ENCODE assay signal across 1 cellular context in the genomic region with DNA sequence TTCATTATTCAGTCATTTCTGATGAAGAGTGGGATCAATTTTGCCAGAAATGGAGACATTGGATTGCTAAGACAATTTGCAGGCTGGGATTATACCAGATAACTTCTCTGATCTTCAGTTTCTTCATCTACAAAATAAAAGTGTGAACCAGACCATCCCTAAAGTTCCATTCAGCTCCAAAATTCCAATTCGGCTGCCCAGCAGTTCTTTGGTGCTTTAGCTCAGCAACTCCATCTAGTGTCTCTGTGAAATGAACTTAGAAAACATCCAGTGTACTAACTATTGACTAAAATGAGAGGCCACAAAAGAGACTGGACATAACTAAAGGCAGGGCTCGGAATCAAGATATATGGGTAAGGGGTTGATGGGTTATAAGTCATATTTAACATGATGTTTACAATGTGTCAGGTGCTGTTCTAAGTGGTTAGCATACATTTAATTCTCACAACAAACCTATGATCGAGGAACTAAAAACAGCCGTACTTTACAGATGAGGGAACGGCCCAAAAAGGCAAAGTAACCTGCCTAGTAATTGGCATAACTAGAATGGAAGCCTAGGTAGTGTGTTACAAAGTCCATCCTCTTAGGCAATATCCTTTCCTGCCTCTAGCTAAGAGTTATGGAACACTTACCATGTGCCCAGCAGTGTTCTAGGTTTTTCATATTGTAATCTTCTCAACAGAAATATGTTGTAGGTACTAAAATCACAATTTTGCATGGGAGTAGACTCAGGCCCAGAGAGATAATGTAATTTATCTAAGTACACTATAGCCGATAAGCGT.
TF ChIP-seq lines count a peak whose summit lies in the region.

No MANE protein-coding gene starts in this region.

TF ChIP-seq in H1, 55 proteins besides CTCF, POLR2A, EP300 and RAD21:
- TF ChIP-seq YY1 (IDR thresholded peaks at IDR 0.05; ENCODE audit: low read depth, low read length) = no peak
- no peak for TF ChIP-seq PHF8 (conservative IDR thresholded peaks at IDR 0.05; ENCODE audit: low read depth, low read length)
- no peak for TF ChIP-seq BCL11A (IDR thresholded peaks at IDR 0.05; ENCODE audit: low read depth in 2 of 2, low read length in 2 of 2)
- TF ChIP-seq NRF1 (IDR thresholded peaks at IDR 0.05; ENCODE audit: low read depth, low read length) = no peak
- TF ChIP-seq, protein P1, sequence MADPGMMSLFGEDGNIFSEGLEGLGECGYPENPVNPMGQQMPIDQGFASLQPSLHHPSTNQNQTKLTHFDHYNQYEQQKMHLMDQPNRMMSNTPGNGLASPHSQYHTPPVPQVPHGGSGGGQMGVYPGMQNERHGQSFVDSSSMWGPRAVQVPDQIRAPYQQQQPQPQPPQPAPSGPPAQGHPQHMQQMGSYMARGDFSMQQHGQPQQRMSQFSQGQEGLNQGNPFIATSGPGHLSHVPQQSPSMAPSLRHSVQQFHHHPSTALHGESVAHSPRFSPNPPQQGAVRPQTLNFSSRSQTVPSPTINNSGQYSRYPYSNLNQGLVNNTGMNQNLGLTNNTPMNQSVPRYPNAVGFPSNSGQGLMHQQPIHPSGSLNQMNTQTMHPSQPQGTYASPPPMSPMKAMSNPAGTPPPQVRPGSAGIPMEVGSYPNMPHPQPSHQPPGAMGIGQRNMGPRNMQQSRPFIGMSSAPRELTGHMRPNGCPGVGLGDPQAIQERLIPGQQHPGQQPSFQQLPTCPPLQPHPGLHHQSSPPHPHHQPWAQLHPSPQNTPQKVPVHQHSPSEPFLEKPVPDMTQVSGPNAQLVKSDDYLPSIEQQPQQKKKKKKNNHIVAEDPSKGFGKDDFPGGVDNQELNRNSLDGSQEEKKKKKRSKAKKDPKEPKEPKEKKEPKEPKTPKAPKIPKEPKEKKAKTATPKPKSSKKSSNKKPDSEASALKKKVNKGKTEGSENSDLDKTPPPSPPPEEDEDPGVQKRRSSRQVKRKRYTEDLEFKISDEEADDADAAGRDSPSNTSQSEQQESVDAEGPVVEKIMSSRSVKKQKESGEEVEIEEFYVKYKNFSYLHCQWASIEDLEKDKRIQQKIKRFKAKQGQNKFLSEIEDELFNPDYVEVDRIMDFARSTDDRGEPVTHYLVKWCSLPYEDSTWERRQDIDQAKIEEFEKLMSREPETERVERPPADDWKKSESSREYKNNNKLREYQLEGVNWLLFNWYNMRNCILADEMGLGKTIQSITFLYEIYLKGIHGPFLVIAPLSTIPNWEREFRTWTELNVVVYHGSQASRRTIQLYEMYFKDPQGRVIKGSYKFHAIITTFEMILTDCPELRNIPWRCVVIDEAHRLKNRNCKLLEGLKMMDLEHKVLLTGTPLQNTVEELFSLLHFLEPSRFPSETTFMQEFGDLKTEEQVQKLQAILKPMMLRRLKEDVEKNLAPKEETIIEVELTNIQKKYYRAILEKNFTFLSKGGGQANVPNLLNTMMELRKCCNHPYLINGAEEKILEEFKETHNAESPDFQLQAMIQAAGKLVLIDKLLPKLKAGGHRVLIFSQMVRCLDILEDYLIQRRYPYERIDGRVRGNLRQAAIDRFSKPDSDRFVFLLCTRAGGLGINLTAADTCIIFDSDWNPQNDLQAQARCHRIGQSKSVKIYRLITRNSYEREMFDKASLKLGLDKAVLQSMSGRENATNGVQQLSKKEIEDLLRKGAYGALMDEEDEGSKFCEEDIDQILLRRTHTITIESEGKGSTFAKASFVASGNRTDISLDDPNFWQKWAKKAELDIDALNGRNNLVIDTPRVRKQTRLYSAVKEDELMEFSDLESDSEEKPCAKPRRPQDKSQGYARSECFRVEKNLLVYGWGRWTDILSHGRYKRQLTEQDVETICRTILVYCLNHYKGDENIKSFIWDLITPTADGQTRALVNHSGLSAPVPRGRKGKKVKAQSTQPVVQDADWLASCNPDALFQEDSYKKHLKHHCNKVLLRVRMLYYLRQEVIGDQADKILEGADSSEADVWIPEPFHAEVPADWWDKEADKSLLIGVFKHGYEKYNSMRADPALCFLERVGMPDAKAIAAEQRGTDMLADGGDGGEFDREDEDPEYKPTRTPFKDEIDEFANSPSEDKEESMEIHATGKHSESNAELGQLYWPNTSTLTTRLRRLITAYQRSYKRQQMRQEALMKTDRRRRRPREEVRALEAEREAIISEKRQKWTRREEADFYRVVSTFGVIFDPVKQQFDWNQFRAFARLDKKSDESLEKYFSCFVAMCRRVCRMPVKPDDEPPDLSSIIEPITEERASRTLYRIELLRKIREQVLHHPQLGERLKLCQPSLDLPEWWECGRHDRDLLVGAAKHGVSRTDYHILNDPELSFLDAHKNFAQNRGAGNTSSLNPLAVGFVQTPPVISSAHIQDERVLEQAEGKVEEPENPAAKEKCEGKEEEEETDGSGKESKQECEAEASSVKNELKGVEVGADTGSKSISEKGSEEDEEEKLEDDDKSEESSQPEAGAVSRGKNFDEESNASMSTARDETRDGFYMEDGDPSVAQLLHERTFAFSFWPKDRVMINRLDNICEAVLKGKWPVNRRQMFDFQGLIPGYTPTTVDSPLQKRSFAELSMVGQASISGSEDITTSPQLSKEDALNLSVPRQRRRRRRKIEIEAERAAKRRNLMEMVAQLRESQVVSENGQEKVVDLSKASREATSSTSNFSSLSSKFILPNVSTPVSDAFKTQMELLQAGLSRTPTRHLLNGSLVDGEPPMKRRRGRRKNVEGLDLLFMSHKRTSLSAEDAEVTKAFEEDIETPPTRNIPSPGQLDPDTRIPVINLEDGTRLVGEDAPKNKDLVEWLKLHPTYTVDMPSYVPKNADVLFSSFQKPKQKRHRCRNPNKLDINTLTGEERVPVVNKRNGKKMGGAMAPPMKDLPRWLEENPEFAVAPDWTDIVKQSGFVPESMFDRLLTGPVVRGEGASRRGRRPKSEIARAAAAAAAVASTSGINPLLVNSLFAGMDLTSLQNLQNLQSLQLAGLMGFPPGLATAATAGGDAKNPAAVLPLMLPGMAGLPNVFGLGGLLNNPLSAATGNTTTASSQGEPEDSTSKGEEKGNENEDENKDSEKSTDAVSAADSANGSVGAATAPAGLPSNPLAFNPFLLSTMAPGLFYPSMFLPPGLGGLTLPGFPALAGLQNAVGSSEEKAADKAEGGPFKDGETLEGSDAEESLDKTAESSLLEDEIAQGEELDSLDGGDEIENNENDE (IDR thresholded peaks at IDR 0.05; ENCODE audit: insufficient replicate concordance, low read length) = no peak
- TF ChIP-seq SIRT6 (IDR thresholded peaks at IDR 0.05; ENCODE audit: low read length) = no peak
- TF ChIP-seq USF2 (IDR thresholded peaks at IDR 0.05; ENCODE audit: low read length) = no peak
- TF ChIP-seq, protein P2, sequence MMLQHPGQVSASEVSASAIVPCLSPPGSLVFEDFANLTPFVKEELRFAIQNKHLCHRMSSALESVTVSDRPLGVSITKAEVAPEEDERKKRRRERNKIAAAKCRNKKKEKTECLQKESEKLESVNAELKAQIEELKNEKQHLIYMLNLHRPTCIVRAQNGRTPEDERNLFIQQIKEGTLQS (IDR thresholded peaks at IDR 0.05; ENCODE audit: insufficient read depth, low read depth, low read length) = no peak
- TF ChIP-seq RXRA (IDR thresholded peaks at IDR 0.05; ENCODE audit: insufficient read depth, low read depth, low read length) = no peak
- TF ChIP-seq POLR2AphosphoS5 (IDR thresholded peaks at IDR 0.05; ENCODE audit: low read depth, low read length) = no peak
- TF ChIP-seq GTF2F1 (IDR thresholded peaks at IDR 0.05; ENCODE audit: borderline replicate concordance, low read depth, low read length) = no peak
- TF ChIP-seq HDAC2 (IDR thresholded peaks at IDR 0.05; ENCODE audit: borderline replicate concordance in 1 of 2, low read depth in 2 of 2, low read length in 2 of 2) = no peak
- no peak for TF ChIP-seq MAFK (IDR thresholded peaks at IDR 0.05; ENCODE audit: low read depth, low read length)
- no peak for TF ChIP-seq POU5F1 (IDR thresholded peaks at IDR 0.05; ENCODE audit: low read depth, low read length)
- no peak for TF ChIP-seq BRCA1 (IDR thresholded peaks at IDR 0.05; ENCODE audit: low read depth, low read length)
- no peak for TF ChIP-seq HDAC6 (IDR thresholded peaks at IDR 0.05; ENCODE audit: low read depth, low read length)
- TF ChIP-seq E2F6 (IDR thresholded peaks at IDR 0.05) = no peak
- TF ChIP-seq CEBPB (IDR thresholded peaks at IDR 0.05; ENCODE audit: low read depth, low read length) = no peak
- TF ChIP-seq GABPA (IDR thresholded peaks at IDR 0.05; ENCODE audit: borderline replicate concordance, insufficient read depth, low read length) = no peak
